ENCODE assay signal across 13 cellular contexts in genomic region chr22:44521326-44521725, GRCh38. TPM values are rescaled to one million over a fixed set of nuclear protein-coding genes. Genes with fewer than 3 reads are reported as not detected.
DNase-seq lines count a peak whose midpoint lies in the region; ATAC-seq and TF ChIP-seq lines count a peak whose summit lies in the region.
"Had no signal": no experiment of that assay in that cellular context is flagged by ENCODE, and none has a peak within 500 bp of the region (broad histone marks: within the 10 kb centered on the region; RNA-seq: fewer than 3 reads in every experiment).

No MANE protein-coding gene starts in this region.

- H3K27me3 Mint-ChIP-seq in CD4-positive, alpha-beta T cell: peaks cover 21% of the 10 kb centered on the region

- no peaks in the 10 kb centered on the region for H3K36me3 Mint-ChIP-seq in CD4-positive, alpha-beta T cell (ENCODE audit: low read depth)

- H3K4me1 ChIP-seq in left ventricle myocardium inferior: peaks cover 26% of the 10 kb centered on the region
- peaks cover 0 to 17% (median 13%) of the 10 kb centered on the region in 9 donors for H3K4me1 ChIP-seq in heart right ventricle
- H3K4me1 ChIP-seq: HAP-1 had no signal

- TF ChIP-seq CTCF in left ventricle myocardium inferior (IDR thresholded peaks at IDR 0.05; ENCODE audit: borderline replicate concordance) (no peak), heart right ventricle (IDR thresholded peaks at IDR 0.05) (no peak)
- TF ChIP-seq CTCF in CD4-positive, alpha-beta T cell (IDR thresholded peaks at IDR 0.05): no peak

- H3K27ac ChIP-seq in left ventricle myocardium inferior (replicated peaks) (peak overlapping the region; percentile 87), heart right ventricle (no peak overlapping the region)
- H3K27ac ChIP-seq in CD4-positive, alpha-beta T cell (ENCODE audit: low read depth, low read length): no peak overlapping the region
- H3K27ac ChIP-seq: BLaER1, HL-60 had no signal

- H3K4me3 Mint-ChIP-seq in CD4-positive, alpha-beta T cell: no peak overlapping the region

- H3K4me1 Mint-ChIP-seq in CD4-positive, alpha-beta T cell (ENCODE audit: low read depth): no peaks in the 10 kb centered on the region

- H3K27ac Mint-ChIP-seq in CD4-positive, alpha-beta T cell: no peak overlapping the region

- POLR2A ChIA-PET in CD4-positive, alpha-beta T cell (lab: Charles Lee): no interaction called here

- intact Hi-C loops in left ventricle myocardium inferior (cut with micrococcal nuclease) (no loop called here), heart right ventricle (cut with DNase I) (no loop called here)
- intact Hi-C loops in CD4-positive, alpha-beta T cell (cut with DNase I, micrococcal nuclease): no loop called here

- ATAC-seq in heart right ventricle: no peak
- ATAC-seq in CD4-positive, alpha-beta T cell (ENCODE audit: poor library complexity): no peak
- ATAC-seq in HG02623 (IDR thresholded peaks at IDR 0.05; ENCODE audit: unreplicated experiment): no peak

- H3K9me3 ChIP-seq in left ventricle myocardium inferior (replicated peaks) (peaks cover 2% of the 10 kb centered on the region), heart right ventricle (peaks cover 0 to 7% (median 0%) of the 10 kb centered on the region in 11 donors)
- no peaks in the 10 kb centered on the region for H3K9me3 ChIP-seq in CD4-positive, alpha-beta T cell (ENCODE audit: control insufficient read depth, low read length)
- H3K9me3 ChIP-seq: HAP-1 had no signal

- 92 to 94% methylated on average over 5 of the region's 5 CpGs for WGBS in heart right ventricle, 2 donors

- peak; percentile 13 for DNase-seq in activated CD8-positive, alpha-beta memory T cell treated with anti-CD3 and anti-CD28 coated beads, Interleukin-2, amount 50 U/mL, for 48 hours
- DNase-seq in activated CD8-positive, alpha-beta memory T cell treated with anti-CD3 and anti-CD28 coated beads, Interleukin-2, amount 50 U/mL, for 4 hours: no peak
- DNase-seq in left ventricle myocardium inferior (no peak), heart right ventricle (no peak), islet precursor cell (peak; percentile 24)
- DNase-seq in CD4-positive, alpha-beta T cell: no peak
- DNase-seq: 8988T, AML-193, DMS53 had no signal

- H3K4me3 ChIP-seq in left ventricle myocardium inferior (no peak overlapping the region), heart right ventricle (no peak overlapping the region)
- H3K4me3 ChIP-seq: BLaER1, HAP-1 had no signal

- H3K9me3 Mint-ChIP-seq in CD4-positive, alpha-beta T cell: no peaks in the 10 kb centered on the region

- CTCF ChIA-PET in CD4-positive, alpha-beta T cell (lab: Charles Lee): no interaction called here

- H3K27me3 ChIP-seq in left ventricle myocardium inferior (ENCODE audit: low read depth): no peaks in the 10 kb centered on the region
- H3K27me3 ChIP-seq in heart right ventricle: no peaks in the 10 kb centered on the region
- peaks cover under 1% of the 10 kb centered on the region for H3K27me3 ChIP-seq in CD4-positive, alpha-beta T cell (ENCODE audit: control insufficient read depth, insufficient read depth, low read length)
- H3K27me3 ChIP-seq: BLaER1 had no signal

- H3K36me3 ChIP-seq in left ventricle myocardium inferior (no peaks in the 10 kb centered on the region), heart right ventricle (no peaks in the 10 kb centered on the region)
- H3K36me3 ChIP-seq: BLaER1, HAP-1 had no signal

RNA-seq across cellular contexts. Expression of gene RTL6, which starts 23.3 kb away (rescaled TPM):
- total RNA-seq in left ventricle myocardium inferior (25.0 TPM), heart right ventricle (10 to 100 TPM; 21.4 to 36.1 (median 25.7) TPM)
- polyA plus RNA-seq in heart right ventricle: 10 to 100 TPM in 1 of 2 donors, 1 to 10 TPM in 1; 3.6 to 13.5 TPM
- total RNA-seq in CD4-positive, alpha-beta T cell: 10 to 100 TPM; 18.1 to 18.5 TPM

Comparison
In these comparisons a context has a peak if more than half of its experiments do, and no peak if none do; other contexts are left out.
1. DNase-seq: peak in activated CD8-positive, alpha-beta memory T cell treated with anti-CD3 and anti-CD28 coated beads, Interleukin-2, amount 50 U/mL, for 48 hours (single experiment) and islet precursor cell (single experiment); none in activated CD8-positive, alpha-beta memory T cell treated with anti-CD3 and anti-CD28 coated beads, Interleukin-2, amount 50 U/mL, for 4 hours (single experiment), left ventricle myocardium inferior (single experiment), heart right ventricle (0 of 2) and CD4-positive, alpha-beta T cell (0 of 10).